19 cellular contexts compared by ENCODE assay signal in the genomic region with DNA sequence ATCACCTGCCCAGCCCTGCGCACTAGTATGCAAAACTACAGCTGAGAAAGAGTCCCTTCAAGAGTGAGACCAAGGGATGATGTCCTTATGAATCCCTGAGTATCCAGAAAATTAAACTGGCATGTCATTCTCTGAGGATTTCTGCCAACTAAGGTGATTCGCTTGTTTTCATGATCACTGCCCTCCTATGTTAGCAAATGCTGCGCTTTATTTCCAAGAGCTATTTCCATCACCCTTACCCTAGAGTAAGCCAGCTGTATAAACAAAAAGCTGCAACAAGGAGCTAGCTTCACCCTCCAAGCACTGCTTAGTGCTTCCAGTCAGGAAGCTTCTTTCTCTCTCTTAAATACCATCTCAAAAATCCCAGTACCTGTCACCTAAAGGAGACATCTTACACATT.
A peak's percentile ranks its signal among the peaks of the same experiment; 100 is the strongest.
DNase-seq lines count a peak whose midpoint lies in the region; ATAC-seq and TF ChIP-seq lines count a peak whose summit lies in the region.
"Had no signal": no experiment of that assay in that cellular context is flagged by ENCODE, and none has a peak within 500 bp of the region (broad histone marks: within the 10 kb centered on the region; RNA-seq: fewer than 3 reads in every experiment).

No MANE protein-coding gene starts in this region.

- no peak overlapping the region for H3K27ac ChIP-seq in breast epithelium
- H3K27ac ChIP-seq: neutrophil, WERI-Rb-1 had no signal

- ATAC-seq in SK-N-SH treated with all-trans-retinoic acid at 6 μM for 48 hours = no peak
- ATAC-seq: CD8-positive, alpha-beta T cell had no signal

- no peaks in the 10 kb centered on the region for H3K27me3 ChIP-seq in breast epithelium
- H3K27me3 ChIP-seq: MG63, neutrophil had no signal

- H3K4me1 ChIP-seq in breast epithelium = no peaks in the 10 kb centered on the region

- no peaks in the 10 kb centered on the region for H3K36me3 Mint-ChIP-seq in MCF 10A (ENCODE audit: insufficient read depth, unreplicated experiment)

- DNase-seq in MCF 10A (ENCODE audit: unreplicated experiment) (peak; percentile 21), breast epithelium (ENCODE audit: low spot score in 2 of 2) (no peak), SHP77 (lab: John Stamatoyannopoulos, UW) (peak; percentile 52 to 55), fibroblast of peridontal ligament (ENCODE audit: extremely low read depth) (peak; percentile 60), NCI-H2171 (lab: John Stamatoyannopoulos, UW) (no peak), NCI-H1436 treated with DMSO at 0.1 percent for 48 hours (lab: John Stamatoyannopoulos, UW) (no peak)
- DNase-seq in stimulated activated CD4-positive, alpha-beta T cell treated with anti-CD3 and anti-CD28 coated beads, Interleukin-15, amount 100 ng/mL, for 24 hours = no peak
- DNase-seq: activated CD4-positive, alpha-beta T cell treated with anti-CD3 and anti-CD28 coated beads, Interleukin-2, amount 50 U/mL, for 48 hours; activated naive CD4-positive, alpha-beta T cell treated with anti-CD3 and anti-CD28 coated beads, Interleukin-2, amount 50 U/mL, for 16 hours; activated T-cell treated with anti-CD3 and anti-CD28 coated beads, Interleukin-2, amount 50 U/mL, for 24 hours; CD8-positive, alpha-beta T cell; effector memory CD4-positive, alpha-beta T cell; MG63; NCI-H2081; NCI-H69; T-helper 1 cell; WERI-Rb-1 had no signal

- H3K27ac Mint-ChIP-seq in MCF 10A (ENCODE audit: low read depth, unreplicated experiment) = no peak overlapping the region
- H3K27ac Mint-ChIP-seq: activated T-cell treated with anti-CD3 and anti-CD28 coated beads, Interleukin-2, amount 50 U/mL, for 24 hours; CD8-positive, alpha-beta T cell had no signal

- TF ChIP-seq CTCF in MCF 10A (IDR thresholded peaks at IDR 0.05; ENCODE audit: unreplicated experiment) (no peak), breast epithelium (IDR thresholded peaks at IDR 0.05) (no peak)

- TF ChIP-seq POLR2A in breast epithelium (IDR thresholded peaks at IDR 0.05) = no peak

- POLR2A ChIA-PET in MCF 10A (lab: Yijun Ruan, JAX) = no interaction called here

- H3K9me3 Mint-ChIP-seq in MCF 10A (ENCODE audit: unreplicated experiment) = peaks cover 13% of the 10 kb centered on the region
- H3K9me3 Mint-ChIP-seq: activated T-cell treated with anti-CD3 and anti-CD28 coated beads, Interleukin-2, amount 50 U/mL, for 24 hours; CD8-positive, alpha-beta T cell had no signal

- BruUV-seq in MCF 10A (replicated peaks; lab: Mats Ljungman, UMichigan) = no TSS peak

- intact Hi-C loops in MCF 10A (cut with micrococcal nuclease) = no loop called here
- intact Hi-C loops in breast epithelium (cut with DNase I; ENCODE audit: low total_unique reads) = no loop called here

- H3K4me3 Mint-ChIP-seq in MCF 10A (ENCODE audit: unreplicated experiment) = no peak overlapping the region
- H3K4me3 Mint-ChIP-seq: activated T-cell treated with anti-CD3 and anti-CD28 coated beads, Interleukin-2, amount 50 U/mL, for 24 hours; CD8-positive, alpha-beta T cell had no signal

- H3K4me3 ChIP-seq in breast epithelium = no peak overlapping the region
- H3K4me3 ChIP-seq: MG63 had no signal

- H3K4me1 Mint-ChIP-seq in MCF 10A (ENCODE audit: insufficient read depth, unreplicated experiment) = peaks cover 6% of the 10 kb centered on the region

- H3K36me3 ChIP-seq in breast epithelium = no peaks in the 10 kb centered on the region
- H3K36me3 ChIP-seq: MG63, neutrophil, WERI-Rb-1 had no signal

- H3K27me3 Mint-ChIP-seq in MCF 10A (ENCODE audit: insufficient read depth, unreplicated experiment) = no peaks in the 10 kb centered on the region
- H3K27me3 Mint-ChIP-seq: activated T-cell treated with anti-CD3 and anti-CD28 coated beads, Interleukin-2, amount 50 U/mL, for 24 hours had no signal

- H3K9me3 ChIP-seq in breast epithelium = no peaks in the 10 kb centered on the region
- H3K9me3 ChIP-seq: MG63, neutrophil had no signal

- CTCF ChIA-PET in MCF 10A (lab: Yijun Ruan, JAX) = interaction anchor here (1.6 kb wide), 1 partner anchor 541 kb away, joined by 3 read pairs; no protein-coding TSS in a partner anchor

TF ChIP-seq in SK-N-SH treated with all-trans-retinoic acid at 6 μM for 48 hours, 23 proteins besides CTCF, POLR2A, EP300 and RAD21:
- TF ChIP-seq ISL1 (CRISPR knock-in tag; IDR thresholded peaks at IDR 0.05) (no peak), SNAI2 (CRISPR knock-in tag; IDR thresholded peaks at IDR 0.05) (no peak), OSR1 (CRISPR knock-in tag; IDR thresholded peaks at IDR 0.05) (no peak), ZC3H10 (CRISPR knock-in tag; IDR thresholded peaks at IDR 0.05) (no peak), ZFP30 (CRISPR knock-in tag; IDR thresholded peaks at IDR 0.05) (no peak), CSDC2 (CRISPR knock-in tag; IDR thresholded peaks at IDR 0.05) (no peak), PPARA (CRISPR knock-in tag; IDR thresholded peaks at IDR 0.05; ENCODE audit: borderline replicate concordance) (no peak), ZNF8 (CRISPR knock-in tag; IDR thresholded peaks at IDR 0.05) (no peak), BACH2 (CRISPR knock-in tag; IDR thresholded peaks at IDR 0.05; ENCODE audit: borderline replicate concordance) (no peak), ESRRG (CRISPR knock-in tag; IDR thresholded peaks at IDR 0.05) (no peak), ARNTL (CRISPR knock-in tag; IDR thresholded peaks at IDR 0.05; ENCODE audit: borderline replicate concordance, low read depth) (no peak), CREB5 (CRISPR knock-in tag; IDR thresholded peaks at IDR 0.05; ENCODE audit: low read depth) (no peak), RARB (CRISPR knock-in tag; IDR thresholded peaks at IDR 0.05) (no peak), GLIS3 (CRISPR knock-in tag; IDR thresholded peaks at IDR 0.05) (no peak), POU6F1 (CRISPR knock-in tag; IDR thresholded peaks at IDR 0.05; ENCODE audit: borderline replicate concordance, low read depth) (no peak), TCF4 (CRISPR knock-in tag; IDR thresholded peaks at IDR 0.05; ENCODE audit: borderline replicate concordance) (no peak)
- TF ChIP-seq, protein P1, sequence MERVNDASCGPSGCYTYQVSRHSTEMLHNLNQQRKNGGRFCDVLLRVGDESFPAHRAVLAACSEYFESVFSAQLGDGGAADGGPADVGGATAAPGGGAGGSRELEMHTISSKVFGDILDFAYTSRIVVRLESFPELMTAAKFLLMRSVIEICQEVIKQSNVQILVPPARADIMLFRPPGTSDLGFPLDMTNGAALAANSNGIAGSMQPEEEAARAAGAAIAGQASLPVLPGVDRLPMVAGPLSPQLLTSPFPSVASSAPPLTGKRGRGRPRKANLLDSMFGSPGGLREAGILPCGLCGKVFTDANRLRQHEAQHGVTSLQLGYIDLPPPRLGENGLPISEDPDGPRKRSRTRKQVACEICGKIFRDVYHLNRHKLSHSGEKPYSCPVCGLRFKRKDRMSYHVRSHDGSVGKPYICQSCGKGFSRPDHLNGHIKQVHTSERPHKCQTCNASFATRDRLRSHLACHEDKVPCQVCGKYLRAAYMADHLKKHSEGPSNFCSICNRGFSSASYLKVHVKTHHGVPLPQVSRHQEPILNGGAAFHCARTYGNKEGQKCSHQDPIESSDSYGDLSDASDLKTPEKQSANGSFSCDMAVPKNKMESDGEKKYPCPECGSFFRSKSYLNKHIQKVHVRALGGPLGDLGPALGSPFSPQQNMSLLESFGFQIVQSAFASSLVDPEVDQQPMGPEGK (CRISPR knock-in tag; IDR thresholded peaks at IDR 0.05; ENCODE audit: borderline replicate concordance) = no peak
- TF ChIP-seq, protein P2, sequence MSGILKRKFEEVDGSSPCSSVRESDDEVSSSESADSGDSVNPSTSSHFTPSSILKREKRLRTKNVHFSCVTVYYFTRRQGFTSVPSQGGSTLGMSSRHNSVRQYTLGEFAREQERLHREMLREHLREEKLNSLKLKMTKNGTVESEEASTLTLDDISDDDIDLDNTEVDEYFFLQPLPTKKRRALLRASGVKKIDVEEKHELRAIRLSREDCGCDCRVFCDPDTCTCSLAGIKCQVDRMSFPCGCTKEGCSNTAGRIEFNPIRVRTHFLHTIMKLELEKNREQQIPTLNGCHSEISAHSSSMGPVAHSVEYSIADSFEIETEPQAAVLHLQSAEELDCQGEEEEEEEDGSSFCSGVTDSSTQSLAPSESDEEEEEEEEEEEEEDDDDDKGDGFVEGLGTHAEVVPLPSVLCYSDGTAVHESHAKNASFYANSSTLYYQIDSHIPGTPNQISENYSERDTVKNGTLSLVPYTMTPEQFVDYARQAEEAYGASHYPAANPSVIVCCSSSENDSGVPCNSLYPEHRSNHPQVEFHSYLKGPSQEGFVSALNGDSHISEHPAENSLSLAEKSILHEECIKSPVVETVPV (CRISPR knock-in tag; IDR thresholded peaks at IDR 0.05) = no peak
TF ChIP-seq in SK-N-SH treated with all-trans-retinoic acid at 6 μM for 48 hours: peak in this region for 0.

Comparison
In these comparisons a context has a peak if more than half of its experiments do, and no peak if none do; other contexts are left out.
1. DNase-seq: peak in MCF 10A (single experiment), SHP77 (2 of 2) and fibroblast of peridontal ligament (single experiment); none in breast epithelium (0 of 2), NCI-H2171 (single experiment), NCI-H1436 treated with DMSO at 0.1 percent for 48 hours (single experiment) and stimulated activated CD4-positive, alpha-beta T cell treated with anti-CD3 and anti-CD28 coated beads, Interleukin-15, amount 100 ng/mL, for 24 hours (single experiment).